ENCODE assay signal across 11 cellular contexts in genomic region chr3:120420855-120421570, GRCh38. TPM values are rescaled to one million over a fixed set of nuclear protein-coding genes. Genes with fewer than 3 reads are reported as not detected.
A peak's percentile ranks its signal among the peaks of the same experiment; 100 is the strongest.
DNase-seq lines count a peak whose midpoint lies in the region; ATAC-seq, FAIRE-seq and TF ChIP-seq lines count a peak whose summit lies in the region.
"Had no signal": no experiment of that assay in that cellular context is flagged by ENCODE, and none has a peak within 500 bp of the region (broad histone marks: within the 10 kb centered on the region; RNA-seq: fewer than 3 reads in every experiment).

No MANE protein-coding gene starts in this region.

- DNase-seq in Panc1 (ENCODE audit: low read depth, low spot score), result no peak
- DNase-seq in endothelial cell of umbilical vein (ENCODE audit: low read depth, low spot score), result peak; percentile 83
- no peak for DNase-seq in upper lobe of left lung
- no peak for DNase-seq in NCI-H524 (lab: John Stamatoyannopoulos, UW)
- no peak for DNase-seq in activated CD4-positive, alpha-beta T cell treated with anti-CD3 and anti-CD28 coated beads for 1 hour
- DNase-seq in DMS114 treated with DMSO at 0.1 percent for 48 hours (lab: John Stamatoyannopoulos, UW; ENCODE audit: unreplicated experiment), result no peak
- no peak for DNase-seq in NCI-H524 treated with DMSO at 0.1 percent for 48 hours (lab: John Stamatoyannopoulos, UW)
- DNase-seq: NCI-H2081 treated with DMSO at 0.1 percent for 48 hours, small intestine, trophoblast cell had no signal

- in situ Hi-C loops in Panc1 (cut with HindIII; ENCODE audit: low pct_unique_long_range_greater_than_20kb, low sequenced_read_pairs), result no loop called here

- TF ChIP-seq POLR2A in endothelial cell of umbilical vein (IDR thresholded peaks at IDR 0.05; ENCODE audit: low read depth, low read length) (no peak), upper lobe of left lung (IDR thresholded peaks at IDR 0.05) (no peak)

- H3K4me2 ChIP-seq in endothelial cell of umbilical vein (ENCODE audit: insufficient read depth, low read length), result no peak overlapping the region

- dilution Hi-C loops in endothelial cell of umbilical vein (cut with MboI; ENCODE audit: extremely low pct_ligation_motif_present, low sequenced_read_pairs), result no loop called here

- H3K27me3 ChIP-seq in Panc1 (ENCODE audit: control insufficient read depth, insufficient read depth, low read length), result peaks cover 6% of the 10 kb centered on the region; the same call in 1 of the 2 replicates
- no peaks in the 10 kb centered on the region for H3K27me3 ChIP-seq in endothelial cell of umbilical vein (ENCODE audit: control insufficient read depth in 2 of 2, insufficient read depth in 2 of 2, low read length in 2 of 2)
- no peaks in the 10 kb centered on the region for H3K27me3 ChIP-seq in upper lobe of left lung

- POLR2A ChIA-PET in Panc1 (lab: Charles Lee), result no interaction called here
- POLR2A ChIA-PET in endothelial cell of umbilical vein (lab: Charles Lee), result interaction anchor here (1.1 to 1.5 kb wide), 2 partner anchors 28 to 138 kb away, joined by 3 read pairs; no protein-coding TSS in a partner anchor

- peak; percentile 18 for FAIRE-seq in endothelial cell of umbilical vein (lab: Jason Lieb, UNC)
- FAIRE-seq: small intestine had no signal

- H3K9me1 ChIP-seq in endothelial cell of umbilical vein (replicated peaks; ENCODE audit: control insufficient read depth, extremely low read depth, insufficient read depth, low read length), result no peaks in the 10 kb centered on the region

- H3K9me3 ChIP-seq in Panc1 (ENCODE audit: control insufficient read depth, insufficient read depth, low read depth, low read length) (no peaks in the 10 kb centered on the region), endothelial cell of umbilical vein (replicated peaks; ENCODE audit: control insufficient read depth, insufficient read depth, low read length) (no peaks in the 10 kb centered on the region), mesodermal cell (ENCODE audit: control insufficient read depth, low read length) (no peaks in the 10 kb centered on the region), upper lobe of left lung (no peaks in the 10 kb centered on the region)

- H2AFZ ChIP-seq in endothelial cell of umbilical vein (ENCODE audit: low read depth, low read length), result no peak overlapping the region

- peaks cover 23% of the 10 kb centered on the region for H3K79me2 ChIP-seq in endothelial cell of umbilical vein (ENCODE audit: control insufficient read depth, insufficient read depth, low read length)

- H3K9ac ChIP-seq in endothelial cell of umbilical vein (replicated peaks; ENCODE audit: extremely low read depth, insufficient read depth, low read length), result no peak overlapping the region

- CTCF ChIA-PET in Panc1 (lab: Charles Lee), result interaction anchor here (2.5 kb wide), 1 partner anchor 137 kb away, joined by 13 read pairs; no protein-coding TSS in a partner anchor
- CTCF ChIA-PET in endothelial cell of umbilical vein (lab: Charles Lee), result interaction anchor here (0.9 to 9.5 kb wide), 7 partner anchors 19 to 374 kb away, joined by 3 to 367 read pairs (median 6); partner anchors contain the start of gene FSTL1

- H3K27ac ChIP-seq in Panc1 (ENCODE audit: low read length) (no peak overlapping the region), endothelial cell of umbilical vein (ENCODE audit: insufficient read depth, low read depth, low read length) (peak overlapping the region; percentile 6), mesodermal cell (ENCODE audit: low read depth, low read length, severe bottlenecking) (peak overlapping the region; percentile 93), upper lobe of left lung (peak overlapping the region in 3 of 4 donors; percentile 24 to 44 (median 32))

- BruUV-seq in Panc1 (replicated peaks; lab: Mats Ljungman, UMichigan), result no TSS peak
- BruUV-seq in endothelial cell of umbilical vein (replicated peaks; lab: Mats Ljungman, UMichigan), result no TSS peak

- intact Hi-C loops in Panc1 (cut with micrococcal nuclease; ENCODE audit: unreplicated experiment) (no loop called here), endothelial cell of umbilical vein (cut with micrococcal nuclease) (no loop called here)

- ATAC-seq in Panc1 (no peak), upper lobe of left lung (ENCODE audit: low FRiP score in 2 of 2) (no peak)

- H3K36me3 ChIP-seq in Panc1 (ENCODE audit: control insufficient read depth, insufficient read depth, low read length), result no peaks in the 10 kb centered on the region
- peaks cover 0 to 3% of the 10 kb centered on the region in 2 experiments for H3K36me3 ChIP-seq in endothelial cell of umbilical vein (ENCODE audit: control insufficient read depth in 2 of 2, extremely low read depth in 1 of 2, insufficient read depth in 2 of 2, low read length in 2 of 2)
- H3K36me3 ChIP-seq in mesodermal cell (ENCODE audit: control insufficient read depth, insufficient read depth, low read length), result peaks cover 62% of the 10 kb centered on the region
- H3K36me3 ChIP-seq in upper lobe of left lung, result no peaks in the 10 kb centered on the region

- WGBS in mesodermal cell (ENCODE audit: insufficient coverage in 2 of 2), 2 experiments, result 62 to 73% methylated on average over 4 to 5 of the region's 6 CpGs
- WGBS in upper lobe of left lung, 2 donors, result 33 to 44% methylated on average over 6 of the region's 6 CpGs

- H3K4me3 ChIP-seq in Panc1 (ENCODE audit: low read depth in 2 of 2, low read length in 2 of 2) (no peak overlapping the region), endothelial cell of umbilical vein (replicated peaks in 1 of 3; ENCODE audit: insufficient read depth in 1 of 3, low read depth in 1 of 3, low read length in 3 of 3) (no peak overlapping the region), mesodermal cell (ENCODE audit: extremely low read depth, insufficient read depth, low read length, poor library complexity, severe bottlenecking) (no peak overlapping the region), upper lobe of left lung (no peak overlapping the region)

- no peaks in the 10 kb centered on the region for H4K20me1 ChIP-seq in endothelial cell of umbilical vein (replicated peaks; ENCODE audit: control insufficient read depth, extremely low read depth, insufficient read depth, low read length)

- peak in 2 of 4 donors; percentile 19 to 26 for TF ChIP-seq EP300 in upper lobe of left lung (IDR thresholded peaks at IDR 0.05)

- TF ChIP-seq CTCF in Panc1 (IDR thresholded peaks at IDR 0.05) (peak; percentile 13; the same call in 1 of the 2 replicates), endothelial cell of umbilical vein (IDR thresholded peaks at IDR 0.05; ENCODE audit: extremely low read depth in 1 of 2, insufficient read depth in 1 of 2, low read depth in 1 of 2, low read length in 2 of 2) (peak; percentile 15 to 29), upper lobe of left lung (IDR thresholded peaks at IDR 0.05) (peak in 1 of 6 experiments; percentile 10)

- H3K4me1 ChIP-seq in Panc1 (ENCODE audit: control insufficient read depth, insufficient read depth, low read length) (peaks cover 4% of the 10 kb centered on the region; the same call in 1 of the 2 replicates), endothelial cell of umbilical vein (ENCODE audit: control insufficient read depth, extremely low read depth, insufficient read depth, low read length) (peaks cover 28% of the 10 kb centered on the region), mesodermal cell (ENCODE audit: control insufficient read depth, insufficient read depth, low read length, poor library complexity, severe bottlenecking) (peaks cover 48% of the 10 kb centered on the region), upper lobe of left lung (peaks cover 18 to 56% (median 26%) of the 10 kb centered on the region in 4 donors)

TF ChIP-seq in endothelial cell of umbilical vein, 7 proteins besides CTCF, POLR2A, EP300 and RAD21:
- TF ChIP-seq FOS (IDR thresholded peaks at IDR 0.05; ENCODE audit: borderline replicate concordance, insufficient read depth, low read length) (no peak), MYC (IDR thresholded peaks at IDR 0.05; ENCODE audit: low read depth, low read length) (no peak), POLR2AphosphoS5 (IDR thresholded peaks at IDR 0.05; ENCODE audit: insufficient read depth, low read depth, low read length) (no peak), GATA2 (IDR thresholded peaks at IDR 0.05; ENCODE audit: insufficient read depth, insufficient read length, low read depth, low read length) (no peak), MAX (IDR thresholded peaks at IDR 0.05; ENCODE audit: insufficient read depth, insufficient read length) (no peak), JUN (IDR thresholded peaks at IDR 0.05; ENCODE audit: borderline replicate concordance, insufficient read depth, insufficient read length, low read depth) (no peak), EZH2 (IDR thresholded peaks at IDR 0.05; ENCODE audit: borderline replicate concordance, low read depth, low read length, severe bottlenecking) (no peak)

RNA-seq across cellular contexts. Expression of gene FSTL1, which starts 29.8 kb away (rescaled TPM):
- total RNA-seq in Panc1 (2021; ENCODE audit: unreplicated experiment) (9.2 TPM), endothelial cell of umbilical vein (522 and 562 TPM in 2 replicates), upper lobe of left lung (100 to 1,000 TPM in 3 of 6 donors, 10 to 100 TPM in 3; 35.6 to 480 (median 120) TPM)
- polyA plus RNA-seq in Panc1 (2012; ENCODE audit: insufficient read length), result 7.3 TPM
- 235 and 237 TPM in 2 replicates for polyA plus RNA-seq in endothelial cell of umbilical vein
- 250 and 312 TPM in 2 replicates for polyA plus RNA-seq in endothelial cell of umbilical vein (2011; cell fraction: cytosol; rRNA removed)
- 299 and 313 TPM in 2 replicates for polyA plus RNA-seq in endothelial cell of umbilical vein (2011; cell fraction: nucleus; rRNA removed)
- polyA plus RNA-seq in endothelial cell of umbilical vein (2012), result 670 and 901 TPM in 2 replicates
- 697 and 971 TPM in 2 replicates for polyA minus RNA-seq in endothelial cell of umbilical vein
- 5.9 TPM for polyA minus RNA-seq in endothelial cell of umbilical vein (2011; cell fraction: cytosol; rRNA and poly(A)+ RNA removed)
- polyA minus RNA-seq in endothelial cell of umbilical vein (2011; cell fraction: nucleus; rRNA and poly(A)+ RNA removed), result 149 and 281 TPM in 2 replicates
- 649 TPM for polyA plus RNA-seq in mesodermal cell (2013, experiment 1 of 2)
- polyA plus RNA-seq in mesodermal cell (2013, experiment 2 of 2), result 512 TPM
